9 cellular contexts compared by ENCODE assay signal in the genomic region with DNA sequence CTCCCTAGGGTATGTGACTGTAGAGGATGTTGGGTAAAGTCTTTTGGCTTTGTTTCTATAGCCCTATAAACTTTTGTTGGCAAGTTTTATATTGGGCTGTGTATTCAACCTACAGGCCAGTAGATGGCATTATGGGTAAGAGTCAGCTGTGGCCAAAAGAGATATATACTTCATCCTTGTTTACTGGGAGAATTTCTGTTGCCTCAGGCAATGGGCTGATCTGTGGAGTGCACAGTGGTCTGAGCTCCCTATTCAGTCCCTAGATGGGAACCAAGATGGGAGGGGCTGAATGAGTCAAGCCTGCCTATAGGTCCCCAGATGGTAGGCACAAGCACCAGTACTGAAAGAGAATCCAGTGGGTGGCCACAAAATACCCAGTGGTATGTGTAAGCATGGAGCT.
A peak's percentile ranks its signal among the peaks of the same experiment; 100 is the strongest.
DNase-seq lines count a peak whose midpoint lies in the region; ATAC-seq and TF ChIP-seq lines count a peak whose summit lies in the region.
"Had no signal": no experiment of that assay in that cellular context is flagged by ENCODE, and none has a peak within 500 bp of the region (broad histone marks: within the 10 kb centered on the region; RNA-seq: fewer than 3 reads in every experiment).

No MANE protein-coding gene starts in this region.

- no peaks in the 10 kb centered on the region for H3F3A ChIP-seq in MM.1S (ENCODE audit: insufficient read depth, low read length)

- intact Hi-C loops in right cardiac atrium (cut with DNase I) = no loop called here

- H3K27me3 Mint-ChIP-seq in activated T-helper 17 cell treated with anti-CD3 and anti-CD28 coated beads, Interleukin-2, amount 50 U/mL, for 72 hours = no peaks in the 10 kb centered on the region

- H3K9me3 Mint-ChIP-seq in activated T-helper 17 cell treated with anti-CD3 and anti-CD28 coated beads, Interleukin-2, amount 50 U/mL, for 72 hours = peaks cover 11% of the 10 kb centered on the region

- H3K4me1 ChIP-seq in MM.1S (ENCODE audit: low read length) (no peaks in the 10 kb centered on the region), adipocyte (ENCODE audit: control insufficient read depth, insufficient read depth, low read length) (no peaks in the 10 kb centered on the region), right cardiac atrium (ENCODE audit: control insufficient read depth, insufficient read depth, low read length) (no peaks in the 10 kb centered on the region)
- no peaks in the 10 kb centered on the region for H3K4me1 ChIP-seq in effector memory CD4-positive, alpha-beta T cell (ENCODE audit: control insufficient read depth, insufficient read depth, low read length, poor library complexity, severe bottlenecking)

- DNase-seq in GM10266 (ENCODE audit: extremely low spot score) (no peak), MM.1S (peak; percentile 37), adipocyte (ENCODE audit: low read depth) (peak; percentile 50), kidney tubule cell (ENCODE audit: low spot score) (peak; percentile 3), right cardiac atrium (no peak)
- no peak for DNase-seq in effector memory CD4-positive, alpha-beta T cell
- DNase-seq: activated CD4-positive, alpha-beta T cell treated with anti-CD3 and anti-CD28 coated beads for 48 hours had no signal

- no peaks in the 10 kb centered on the region for H4K20me1 ChIP-seq in MM.1S (ENCODE audit: insufficient read depth, low read length)

- TF ChIP-seq CTCF in GM10266 (IDR thresholded peaks at IDR 0.05; ENCODE audit: control insufficient read depth, insufficient read depth, low read depth, missing control alignments) (peak; percentile 8), MM.1S (IDR thresholded peaks at IDR 0.05; ENCODE audit: low read length) (peak; percentile 55)

- H3K4me3 ChIP-seq in MM.1S (ENCODE audit: low read length) = no peak overlapping the region
- H3K4me3 ChIP-seq in adipocyte (ENCODE audit: low read length) = no peak overlapping the region
- no peak overlapping the region for H3K4me3 ChIP-seq in effector memory CD4-positive, alpha-beta T cell (ENCODE audit: insufficient read depth, low read depth, low read length, poor library complexity, severe bottlenecking)
- H3K4me3 ChIP-seq in right cardiac atrium (ENCODE audit: low read length) = no peak overlapping the region

- H3K36me3 ChIP-seq in MM.1S (replicated peaks; ENCODE audit: insufficient read depth, low read length) (no peaks in the 10 kb centered on the region), adipocyte (ENCODE audit: control insufficient read depth, insufficient read depth, low read length, severe bottlenecking) (no peaks in the 10 kb centered on the region)
- no peaks in the 10 kb centered on the region for H3K36me3 ChIP-seq in effector memory CD4-positive, alpha-beta T cell (ENCODE audit: control insufficient read depth, insufficient read depth, low read length)

- H2AFZ ChIP-seq in MM.1S (ENCODE audit: low read length) = no peak overlapping the region; the same call in 1 of the 2 replicates

- no peak overlapping the region for H3K4me3 Mint-ChIP-seq in activated T-helper 17 cell treated with anti-CD3 and anti-CD28 coated beads, Interleukin-2, amount 50 U/mL, for 72 hours

- H3K9me3 ChIP-seq in MM.1S (replicated peaks; ENCODE audit: insufficient read depth, low read length) = no peaks in the 10 kb centered on the region
- H3K9me3 ChIP-seq in adipocyte (ENCODE audit: control insufficient read depth, low read length) = no peaks in the 10 kb centered on the region
- no peaks in the 10 kb centered on the region for H3K9me3 ChIP-seq in effector memory CD4-positive, alpha-beta T cell (ENCODE audit: control insufficient read depth, low read length)
- H3K9me3 ChIP-seq in right cardiac atrium (ENCODE audit: control insufficient read depth, low read length) = no peaks in the 10 kb centered on the region

- no peaks in the 10 kb centered on the region for H3K27me3 ChIP-seq in MM.1S (replicated peaks; ENCODE audit: insufficient read depth, low read length)
- no peaks in the 10 kb centered on the region for H3K27me3 ChIP-seq in adipocyte (replicated peaks; ENCODE audit: control insufficient read depth, insufficient read depth, low read length)
- H3K27me3 ChIP-seq in effector memory CD4-positive, alpha-beta T cell (replicated peaks; ENCODE audit: control insufficient read depth, insufficient read depth, low read length, poor library complexity, severe bottlenecking) = no peaks in the 10 kb centered on the region
- no peaks in the 10 kb centered on the region for H3K27me3 ChIP-seq in right cardiac atrium (ENCODE audit: control insufficient read depth, insufficient read depth)

- H3K4me1 Mint-ChIP-seq in activated T-helper 17 cell treated with anti-CD3 and anti-CD28 coated beads, Interleukin-2, amount 50 U/mL, for 72 hours = no peaks in the 10 kb centered on the region

- H3K27ac ChIP-seq in MM.1S (ENCODE audit: low read length) (no peak overlapping the region), right cardiac atrium (ENCODE audit: low read length) (no peak overlapping the region)
- H3K27ac ChIP-seq in effector memory CD4-positive, alpha-beta T cell (ENCODE audit: insufficient read depth, low read length, poor library complexity, severe bottlenecking) = no peak overlapping the region

- H3K9ac ChIP-seq in MM.1S (ENCODE audit: low read length) (no peak overlapping the region), adipocyte (ENCODE audit: low read length) (no peak overlapping the region)

- H3K4me2 ChIP-seq in MM.1S (ENCODE audit: low read depth, low read length) = no peak overlapping the region

- no peaks in the 10 kb centered on the region for H3K79me2 ChIP-seq in MM.1S (ENCODE audit: low read length)

- no peaks in the 10 kb centered on the region for H3K36me3 Mint-ChIP-seq in activated T-helper 17 cell treated with anti-CD3 and anti-CD28 coated beads, Interleukin-2, amount 50 U/mL, for 72 hours (ENCODE audit: low read depth)

- no peaks in the 10 kb centered on the region for H3K9me2 ChIP-seq in MM.1S (replicated peaks; ENCODE audit: insufficient read depth, low read length)

- H3K27ac Mint-ChIP-seq in activated T-helper 17 cell treated with anti-CD3 and anti-CD28 coated beads, Interleukin-2, amount 50 U/mL, for 72 hours = no peak overlapping the region

- no peak for ATAC-seq in HG02840 (IDR thresholded peaks at IDR 0.05; ENCODE audit: low FRiP score, unreplicated experiment)
- no peak for ATAC-seq in activated T-helper 17 cell treated with anti-CD3 and anti-CD28 coated beads, Interleukin-2, amount 50 U/mL, for 72 hours (replicated peaks)
- no peak for ATAC-seq in right cardiac atrium

Comparison
In these comparisons a context has a peak if more than half of its experiments do, and no peak if none do; other contexts are left out.
1. DNase-seq: peak in MM.1S (single experiment), adipocyte (single experiment) and kidney tubule cell (single experiment); none in GM10266 (single experiment), effector memory CD4-positive, alpha-beta T cell (0 of 3) and right cardiac atrium (0 of 3).